8 cellular contexts compared by ENCODE assay signal in genomic region chr10:73887038-73888015, GRCh38. TPM values are rescaled to one million over a fixed set of nuclear protein-coding genes. Genes with fewer than 3 reads are reported as not detected.
DNase-seq lines count a peak whose midpoint lies in the region; ATAC-seq and TF ChIP-seq lines count a peak whose summit lies in the region.

No MANE protein-coding gene starts in this region.

- no peaks in the 10 kb centered on the region for H3K27me3 ChIP-seq in PC-3 (ENCODE audit: low read length)
- H3K27me3 ChIP-seq in neuronal stem cell (ENCODE audit: control insufficient read depth in 3 of 3, insufficient read depth in 3 of 3, low read depth in 1 of 3, low read length in 3 of 3), result no peaks in the 10 kb centered on the region
- H3K27me3 ChIP-seq in MM.1S (replicated peaks; ENCODE audit: insufficient read depth, low read length), result no peaks in the 10 kb centered on the region

- H4K20me1 ChIP-seq in PC-3 (ENCODE audit: low read length) (no peaks in the 10 kb centered on the region), MM.1S (ENCODE audit: insufficient read depth, low read length) (no peaks in the 10 kb centered on the region)

- no peak overlapping the region for H3K4ac ChIP-seq in neuronal stem cell (ENCODE audit: low read length)

- no peak overlapping the region for H2BK15ac ChIP-seq in neuronal stem cell (ENCODE audit: low read length)

- intact Hi-C loops in PC-3 (cut with micrococcal nuclease), result loop anchor here (1.0 to 5.0 kb wide), 6 partner anchors 12 to 345 kb away; no protein-coding TSS in a partner anchor

- ATAC-seq in PC-3, result peak; percentile 63
- no peak for ATAC-seq in HG02571 (IDR thresholded peaks at IDR 0.05; ENCODE audit: unreplicated experiment)

- no CpG with 5 or more reads among the region's 15 CpGs for WGBS in neuronal stem cell (ENCODE audit: extremely low coverage in 2 of 2, insufficient read length in 2 of 2, insufficient replicate concordance in 1 of 2), 2 donors

- no peak overlapping the region for H2BK120ac ChIP-seq in neuronal stem cell (ENCODE audit: low read depth, low read length)

- H2BK5ac ChIP-seq in neuronal stem cell (ENCODE audit: low read length), result no peak overlapping the region

- H3K9me3 ChIP-seq in PC-3 (ENCODE audit: low read length), result no peaks in the 10 kb centered on the region
- no peaks in the 10 kb centered on the region for H3K9me3 ChIP-seq in neuronal stem cell (replicated peaks in 1 of 2; ENCODE audit: control insufficient read depth in 2 of 2, insufficient read depth in 1 of 2, low read depth in 1 of 2, low read length in 2 of 2)
- no peaks in the 10 kb centered on the region for H3K9me3 ChIP-seq in MM.1S (replicated peaks; ENCODE audit: insufficient read depth, low read length)

- peak; percentile 95 for DNase-seq in EH (ENCODE audit: low read depth)
- peak; percentile 100 for DNase-seq in PC-3
- peak; percentile 77 for DNase-seq in epithelial cell of proximal tubule (ENCODE audit: low read depth)
- DNase-seq in neuronal stem cell (ENCODE audit: low spot score), result no peak
- DNase-seq in stimulated activated CD4-positive, alpha-beta T cell treated with anti-CD3 and anti-CD28 coated beads, Interleukin-2, amount 100 ng/mL, for 48 hours, result no peak
- no peak for DNase-seq in stimulated activated naive CD4-positive, alpha-beta T cell (lab: John Stamatoyannopoulos, UW)
- DNase-seq in MM.1S, result no peak

- peak overlapping the region; percentile 68 for H2BK12ac ChIP-seq in neuronal stem cell (ENCODE audit: low read length)

- H3K14ac ChIP-seq in neuronal stem cell (ENCODE audit: low read length), result peak overlapping the region; percentile 65

- H4K91ac ChIP-seq in neuronal stem cell (ENCODE audit: low read depth, low read length, poor library complexity), result no peak overlapping the region

- POLR2A ChIA-PET in PC-3 (lab: Charles Lee; ENCODE audit: unreplicated experiment), result interaction anchor here (0.5 to 4.2 kb wide), 22 partner anchors 12 to 392 kb away, joined by 3 to 182 read pairs (median 5); partner anchors contain the start of genes PLAU, PPP3CB, VCL and ZSWIM8

- TSS peak; percentile 64 for BruUV-seq in PC-3 (replicated peaks; lab: Mats Ljungman, UMichigan)

- H2AK5ac ChIP-seq in neuronal stem cell (ENCODE audit: low read depth, low read length), result peak overlapping the region; percentile 60

- peaks cover 65% of the 10 kb centered on the region for H3K4me1 ChIP-seq in PC-3 (ENCODE audit: insufficient read depth, low read length)
- peaks cover 4 to 9% of the 10 kb centered on the region in 2 donors for H3K4me1 ChIP-seq in neuronal stem cell (ENCODE audit: control insufficient read depth in 2 of 2, insufficient read depth in 1 of 2, low read depth in 1 of 2, low read length in 2 of 2)
- 0 out of 2 replicates have a peak, but pooled peaks cover 5% of the 10 kb centered on the region for H3K4me1 ChIP-seq in MM.1S (ENCODE audit: low read length)

- H4K8ac ChIP-seq in neuronal stem cell (ENCODE audit: low read depth, low read length), result no peak overlapping the region

- peak overlapping the region; percentile 69 for H3K18ac ChIP-seq in neuronal stem cell (ENCODE audit: low read length)

- H3K36me3 ChIP-seq in PC-3 (ENCODE audit: low read depth, low read length) (no peaks in the 10 kb centered on the region), neuronal stem cell (replicated peaks in 1 of 2; ENCODE audit: control insufficient read depth in 2 of 2, insufficient read depth in 2 of 2, low read length in 2 of 2) (no peaks in the 10 kb centered on the region), MM.1S (replicated peaks; ENCODE audit: insufficient read depth, low read length) (no peaks in the 10 kb centered on the region)

- CTCF ChIA-PET in PC-3 (lab: Charles Lee), result interaction anchor here (0.5 to 4.4 kb wide), 29 partner anchors 8 to 800 kb away, joined by 3 to 317 read pairs (median 9); partner anchors contain the start of gene VCL

- H3K4me3 ChIP-seq in PC-3 (ENCODE audit: low read length), result peak overlapping the region; percentile 48
- H3K4me3 ChIP-seq in epithelial cell of proximal tubule (ENCODE audit: low read depth, low read length), result peak overlapping the region; percentile 38
- H3K4me3 ChIP-seq in neuronal stem cell (ENCODE audit: low read length in 2 of 2), result no peak overlapping the region
- no peak overlapping the region for H3K4me3 ChIP-seq in MM.1S (ENCODE audit: low read length)

- H3K4me2 ChIP-seq in PC-3 (ENCODE audit: low read length) (peak overlapping the region; percentile 76), neuronal stem cell (ENCODE audit: insufficient read depth, low read length, poor library complexity, severe bottlenecking) (no peak overlapping the region), MM.1S (ENCODE audit: low read depth, low read length) (no peak overlapping the region)

- no peak overlapping the region for H3K23ac ChIP-seq in neuronal stem cell (ENCODE audit: low read depth, low read length, poor library complexity)

- H3K79me2 ChIP-seq in PC-3 (ENCODE audit: low read length) (no peaks in the 10 kb centered on the region), MM.1S (ENCODE audit: low read length) (no peaks in the 10 kb centered on the region)

- no peaks in the 10 kb centered on the region for H3K9me2 ChIP-seq in PC-3 (replicated peaks; ENCODE audit: low read length)
- no peaks in the 10 kb centered on the region for H3K9me2 ChIP-seq in MM.1S (replicated peaks; ENCODE audit: insufficient read depth, low read length)

- H3F3A ChIP-seq in PC-3 (ENCODE audit: low read length, unreplicated experiment) (peaks cover 28% of the 10 kb centered on the region), MM.1S (ENCODE audit: insufficient read depth, low read length) (no peaks in the 10 kb centered on the region)

- H3K79me1 ChIP-seq in neuronal stem cell (ENCODE audit: low read depth, low read length), result no peaks in the 10 kb centered on the region

- TF ChIP-seq CTCF in PC-3 (conservative IDR thresholded peaks at IDR 0.05; ENCODE audit: low read depth, low read length) (no peak), epithelial cell of proximal tubule (conservative IDR thresholded peaks at IDR 0.05; ENCODE audit: low read depth, low read length) (no peak), MM.1S (IDR thresholded peaks at IDR 0.05; ENCODE audit: low read length) (no peak)

- H2AFZ ChIP-seq in PC-3 (ENCODE audit: low read length) (peak overlapping the region; percentile 14), neuronal stem cell (ENCODE audit: low read length) (peak overlapping the region; percentile 83), MM.1S (ENCODE audit: low read length) (no peak overlapping the region)

- H3K9ac ChIP-seq in PC-3 (ENCODE audit: low read length), result peak overlapping the region; percentile 77
- no peak overlapping the region for H3K9ac ChIP-seq in neuronal stem cell (ENCODE audit: low read depth, low read length, poor library complexity)
- H3K9ac ChIP-seq in MM.1S (ENCODE audit: low read length), result no peak overlapping the region

- H3K27ac ChIP-seq in PC-3 (ENCODE audit: low read length), result peak overlapping the region; percentile 82
- no peak overlapping the region for H3K27ac ChIP-seq in neuronal stem cell (replicated peaks; ENCODE audit: low read length)
- H3K27ac ChIP-seq in MM.1S (ENCODE audit: low read length), result no peak overlapping the region

RNA-seq across cellular contexts. Expression of gene CAMK2G, which starts 13.0 kb away (rescaled TPM):
- total RNA-seq in PC-3 (2014; rRNA removed) (170 and 179 TPM in 2 replicates), epithelial cell of proximal tubule (15.2 and 17.0 TPM in 2 replicates)
- polyA plus RNA-seq in neuronal stem cell (2013, experiment 1 of 2), result 30.5 TPM
- 31.7 TPM for polyA plus RNA-seq in neuronal stem cell (2013, experiment 2 of 2)

RNA-seq across cellular contexts. Expression of gene PLAU, which starts 23.6 kb away (rescaled TPM):
- total RNA-seq in PC-3 (2014; rRNA removed) (1,570 and 1,582 TPM in 2 replicates), epithelial cell of proximal tubule (406 and 970 TPM in 2 replicates)
- polyA plus RNA-seq in neuronal stem cell (2013, experiment 1 of 2), result 8.0 TPM
- polyA plus RNA-seq in neuronal stem cell (2013, experiment 2 of 2), result 7.7 TPM

Comparison
In these comparisons a context has a peak if more than half of its experiments do, and no peak if none do; other contexts are left out.
1. DNase-seq: peak in EH (single experiment), PC-3 (single experiment) and epithelial cell of proximal tubule (single experiment); none in neuronal stem cell (single experiment), stimulated activated CD4-positive, alpha-beta T cell treated with anti-CD3 and anti-CD28 coated beads, Interleukin-2, amount 100 ng/mL, for 48 hours (0 of 2), stimulated activated naive CD4-positive, alpha-beta T cell (0 of 6) and MM.1S (single experiment).
2. H3K4me3 ChIP-seq: peak in PC-3 (single experiment) and epithelial cell of proximal tubule (single experiment); none in neuronal stem cell (0 of 2) and MM.1S (single experiment).